14 cellular contexts compared by ENCODE assay signal in the genomic region with DNA sequence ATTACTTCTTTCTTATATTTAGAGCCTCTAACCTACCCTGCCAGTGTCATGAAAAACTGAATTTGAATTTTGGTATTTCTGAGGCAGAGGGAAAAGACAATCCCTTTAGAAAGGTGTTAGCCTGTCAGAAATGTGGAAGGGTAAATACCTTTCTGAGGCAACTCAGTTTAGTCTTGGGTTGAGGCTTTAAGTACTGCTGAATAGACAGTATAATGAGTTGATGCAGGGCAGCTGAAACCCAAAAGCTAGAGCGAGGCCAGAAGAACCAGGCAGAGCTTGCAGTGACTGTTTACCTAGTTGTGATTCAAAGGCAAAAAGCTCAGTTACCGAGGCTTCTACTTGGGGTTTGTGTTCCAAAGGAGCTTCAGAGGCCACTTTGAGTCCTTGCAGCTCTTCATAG. TPM values are rescaled to one million over a fixed set of nuclear protein-coding genes. Genes with fewer than 3 reads are reported as not detected.
DNase-seq lines count a peak whose midpoint lies in the region; ATAC-seq, FAIRE-seq and TF ChIP-seq lines count a peak whose summit lies in the region.
"Had no signal": no experiment of that assay in that cellular context is flagged by ENCODE, and none has a peak within 500 bp of the region (broad histone marks: within the 10 kb centered on the region; RNA-seq: fewer than 3 reads in every experiment).

No MANE protein-coding gene starts in this region.

- TF ChIP-seq RAD21 in HCT116 (IDR thresholded peaks at IDR 0.05; ENCODE audit: low read depth) (no peak), K562 (CRISPR knock-in tag; conservative IDR thresholded peaks at IDR 0.05 in 1 of 2, IDR thresholded peaks at IDR 0.05 in 1 of 2) (no peak)

- DNase-seq in Right ventricle myocardium inferior (ENCODE audit: missing footprints) = no peak
- DNase-seq in cardiac septum (ENCODE audit: low spot score) = no peak
- no peak for DNase-seq in HCT116 (ENCODE audit: low read depth, low spot score)
- no peak for DNase-seq in K562 (ENCODE audit: extremely low read depth in 1 of 4, low spot score in 3 of 4)
- DNase-seq in omental fat pad (ENCODE audit: low spot score) = no peak
- DNase-seq in NCI-H524 (lab: John Stamatoyannopoulos, UW) = no peak
- no peak for DNase-seq in putamen (ENCODE audit: low spot score)
- DNase-seq: 8988T, DMS153 had no signal

- no peaks in the 10 kb centered on the region for H3K4me1 ChIP-seq in HCT116 (ENCODE audit: control insufficient read depth in 1 of 2, insufficient read depth in 2 of 2, low read length in 2 of 2)
- H3K4me1 ChIP-seq in K562 (replicated peaks in 1 of 2; ENCODE audit: control insufficient read depth in 2 of 2, insufficient read depth in 2 of 2, low read length in 2 of 2) = no peaks in the 10 kb centered on the region
- H3K4me1 ChIP-seq: BLaER1, Caco-2 had no signal

- H3K36me3 ChIP-seq in HCT116 (ENCODE audit: control insufficient read depth in 1 of 2, insufficient read depth in 2 of 2, low read length in 2 of 2) = peaks cover 20 to 36% of the 10 kb centered on the region in 2 experiments; a peak in 3 of 4 replicates
- H3K36me3 ChIP-seq in K562 (ENCODE audit: control insufficient read depth, insufficient read depth, low read length) = peaks cover 34% of the 10 kb centered on the region; the same call in 2 of the 3 replicates

- H3K9me2 ChIP-seq in HCT116 (ENCODE audit: insufficient read depth) = no peaks in the 10 kb centered on the region

- H3K9me3 ChIP-seq in HCT116 (ENCODE audit: control insufficient read depth in 1 of 2, insufficient read depth in 1 of 2, low read depth in 1 of 2, low read length in 2 of 2) (no peaks in the 10 kb centered on the region), K562 (replicated peaks; ENCODE audit: control insufficient read depth, insufficient read depth, low read depth, low read length) (no peaks in the 10 kb centered on the region)
- H3K9me3 ChIP-seq: BLaER1, Caco-2 had no signal

- H3K9ac ChIP-seq in HCT116 (ENCODE audit: low read length) (no peak overlapping the region), K562 (ENCODE audit: insufficient read depth in 1 of 2, low read depth in 2 of 2, low read length in 2 of 2) (no peak overlapping the region)
- H3K9ac ChIP-seq: BLaER1 had no signal

- no peak overlapping the region for H2AFZ ChIP-seq in HCT116 (ENCODE audit: low read depth, low read length, poor library complexity, severe bottlenecking)
- no peak overlapping the region for H2AFZ ChIP-seq in K562 (ENCODE audit: low read depth, low read length)
- H2AFZ ChIP-seq: GM23338 had no signal

- H4K20me1 ChIP-seq in HCT116 (ENCODE audit: insufficient read depth) (no peaks in the 10 kb centered on the region), K562 (replicated peaks; ENCODE audit: control insufficient read depth, insufficient read depth, low read length) (no peaks in the 10 kb centered on the region)
- H4K20me1 ChIP-seq: BLaER1 had no signal

- H3K27me3 ChIP-seq in HCT116 (ENCODE audit: insufficient read depth, low read length) = no peaks in the 10 kb centered on the region
- H3K27me3 ChIP-seq in K562 (ENCODE audit: control insufficient read depth in 2 of 2, insufficient read depth in 2 of 2, low read length in 2 of 2) = no peaks in the 10 kb centered on the region
- H3K27me3 ChIP-seq: BLaER1 had no signal

- CTCF ChIA-PET in HCT116 (lab: Charles Lee) = interaction anchor here (1.1 to 4.4 kb wide), 8 partner anchors 20 to 228 kb away, joined by 3 to 27 read pairs (median 4); a partner anchor contains a TSS
- CTCF ChIA-PET in K562 (lab: Yijun Ruan, JAX; ENCODE audit: low intra/inter-chr PET ratio) = interaction anchor here (1.4 to 2.3 kb wide), 4 partner anchors 142 to 227 kb away, joined by 4 to 23 read pairs (median 20); no protein-coding TSS in a partner anchor

- POLR2A ChIA-PET in HCT116 (lab: Charles Lee) (no interaction called here), K562 (lab: Yijun Ruan, JAX) (interaction anchor here (0.5 to 1.2 kb wide), 5 partner anchors 9 to 407 kb away, joined by 3 to 6 read pairs (median 4); no protein-coding TSS in a partner anchor)

- TF ChIP-seq EP300 in K562 (IDR thresholded peaks at IDR 0.05; ENCODE audit: low read length) = no peak

- H3K79me2 ChIP-seq in HCT116 (ENCODE audit: insufficient read depth, low read length) (no peaks in the 10 kb centered on the region), K562 (ENCODE audit: control insufficient read depth, insufficient read depth, low read length) (no peaks in the 10 kb centered on the region)

- no TSS peak for BruUV-seq in HCT116 (replicated peaks; lab: Mats Ljungman, UMichigan)
- BruUV-seq in K562 (replicated peaks; lab: Mats Ljungman, UMichigan) = no TSS peak

- ATAC-seq in Right ventricle myocardium inferior (peak; percentile 9), HCT116 (peak; percentile 25; the same call in 1 of the 2 replicates), K562 (no peak), omental fat pad (ENCODE audit: low FRiP score) (peak; percentile 28)

- 77% methylated on average over 2 of the region's 2 CpGs for WGBS in K562 (ENCODE audit: insufficient coverage, low coverage, missing lambda C conversion rate)

- in situ Hi-C loops in K562 (cut with MboI) = no loop called here

- TF ChIP-seq POLR2A in HCT116 (IDR thresholded peaks at IDR 0.05; ENCODE audit: borderline replicate concordance, extremely low read depth, insufficient read depth, insufficient read length) (no peak), K562 (conservative IDR thresholded peaks at IDR 0.05) (no peak)

- FAIRE-seq in K562 (lab: Jason Lieb, UNC) = no peak

- H3K27ac ChIP-seq in HCT116 (ENCODE audit: low read depth, low read length) (no peak overlapping the region), K562 (ENCODE audit: extremely low read depth, low read depth, low read length) (no peak overlapping the region)
- H3K27ac ChIP-seq: BLaER1, C4-2B had no signal

- no peak overlapping the region for H3K4me3 ChIP-seq in HCT116 (replicated peaks in 1 of 2; ENCODE audit: low read depth in 1 of 2, low read length in 2 of 2)
- no peak overlapping the region for H3K4me3 ChIP-seq in K562
- H3K4me3 ChIP-seq: BLaER1, GM23338 had no signal

- no peak for TF ChIP-seq CTCF in HCT116 (IDR thresholded peaks at IDR 0.05 in 2 of 3, conservative IDR thresholded peaks at IDR 0.05 in 1 of 3; ENCODE audit: borderline replicate concordance in 1 of 3, insufficient read depth in 1 of 3, low read depth in 2 of 3, low read length in 2 of 3)
- no peak for TF ChIP-seq CTCF in K562 (IDR thresholded peaks at IDR 0.05 in 2 of 3, conservative IDR thresholded peaks at IDR 0.05 in 1 of 3; ENCODE audit: insufficient read depth in 2 of 3, low read depth in 1 of 3, low read length in 3 of 3)
- TF ChIP-seq CTCF in omental fat pad (IDR thresholded peaks at IDR 0.05) = no peak

- intact Hi-C loops in Right ventricle myocardium inferior (cut with DNase I) (loop anchor here (2.0 to 10.0 kb wide), 3 partner anchors 143 to 227 kb away; no protein-coding TSS in a partner anchor), cardiac septum (cut with DNase I) (loop anchor here (2.0 kb wide), 2 partner anchors 173 to 227 kb away; no protein-coding TSS in a partner anchor), HCT116 (cut with micrococcal nuclease) (loop anchor here (1.0 kb wide), 3 partner anchors 142 to 227 kb away; no protein-coding TSS in a partner anchor), K562 (cut with micrococcal nuclease) (loop anchor here (1.0 kb wide), 3 partner anchors 143 to 227 kb away; no protein-coding TSS in a partner anchor)

- RAD21 ChIA-PET in HCT116 (lab: Charles Lee; ENCODE audit: low non-redundant PET in 1 of 2, low total read pairs in 2 of 2, uncharacterized antibody in 2 of 2, unreplicated experiment in 2 of 2) = interaction anchor here (0.9 to 1.6 kb wide), 3 partner anchors 65 to 227 kb away, joined by 3 to 5 read pairs (median 4); no protein-coding TSS in a partner anchor

- H3K9me1 ChIP-seq in K562 (ENCODE audit: control insufficient read depth, insufficient read depth, low read length) = no peaks in the 10 kb centered on the region

- H3K4me2 ChIP-seq in HCT116 (ENCODE audit: low read length) = no peak overlapping the region
- H3K4me2 ChIP-seq in K562 (ENCODE audit: insufficient read depth, low read length) = no peak overlapping the region
- H3K4me2 ChIP-seq: BLaER1, GM23338 had no signal

RNA-seq across cellular contexts. Expression of a gene that starts 18.7 kb away (rescaled TPM):
- total RNA-seq in Right ventricle myocardium inferior (11.4 TPM), cardiac septum (5.2 TPM), HCT116 (2021; ENCODE audit: unreplicated experiment) (0.98 TPM), K562 (2014; rRNA removed) (5.1 and 8.8 TPM in 2 replicates), K562 (2014; rRNA removed; fragmentation: Illumina TruSeq; extraction: Trizol) (6.6 and 7.9 TPM in 2 replicates), K562 (2015; rRNA removed; fragmentation: Illumina TruSeq; extraction: Trizol) (6.2 and 8.5 TPM in 2 replicates), K562 (2021) (4.7 and 6.3 TPM in 2 replicates), omental fat pad (1 to 10 TPM in 3 of 4 donors, under 1 TPM in 1; 0.48 to 5.6 (median 1.5) TPM)
- polyA plus RNA-seq in HCT116 (2012) = 0.36 and 0.77 TPM in 2 replicates
- 5.4 and 5.8 TPM in 2 replicates for total RNA-seq in K562 (2011; cell fraction: chromatin; rRNA removed; ENCODE audit: low replicate concordance)
- total RNA-seq in K562 (2011; cell fraction: nucleolus; rRNA removed) = 3.0 and 4.5 TPM in 2 replicates
- total RNA-seq in K562 (2011; cell fraction: nucleoplasm; rRNA removed) = 3.9 and 4.5 TPM in 2 replicates
- polyA plus RNA-seq in K562 (2011; rRNA removed) (4.3 and 8.4 TPM in 2 replicates), K562 (2014; fragmentation: Illumina TruSeq; extraction: Trizol) (7.7 and 7.9 TPM in 2 replicates), K562 (2014; fragmentation: Nextera tagmentation; extraction: Ambion mirVana) (1 to 10 TPM; 7.0 to 9.2 TPM), K562 (2014; rRNA removed) (3.7 and 6.7 TPM in 2 replicates)
- 2.7 and 3.3 TPM in 2 replicates for polyA plus RNA-seq in K562 (2011; cell fraction: cytosol; rRNA removed)
- 4.9 and 5.4 TPM in 2 replicates for polyA plus RNA-seq in K562 (2011; cell fraction: nucleus; rRNA removed)
- polyA plus RNA-seq in K562 (2012) = 5.6 and 9.0 TPM in 2 replicates
- 3.2 and 6.8 TPM in 2 replicates for polyA minus RNA-seq in K562 (2011; rRNA and poly(A)+ RNA removed)
- polyA minus RNA-seq in K562 (2011; cell fraction: cytosol; rRNA and poly(A)+ RNA removed) = 1.7 and 4.8 TPM in 2 replicates
- polyA minus RNA-seq in K562 (2011; cell fraction: nucleus; rRNA and poly(A)+ RNA removed) = 3.2 and 3.6 TPM in 2 replicates
- total RNA-seq: CD8-positive, alpha-beta T cell had no signal

RNA-seq across cellular contexts. Expression of a gene that starts 24.3 kb away (rescaled TPM):
- total RNA-seq in Right ventricle myocardium inferior = 11.7 TPM
- 12.2 TPM for total RNA-seq in cardiac septum
- total RNA-seq in HCT116 (2021; ENCODE audit: unreplicated experiment) = 30.7 TPM
- polyA plus RNA-seq in HCT116 (2012) = 40.9 and 50.7 TPM in 2 replicates
- total RNA-seq in K562 (2011; cell fraction: chromatin; rRNA removed; ENCODE audit: low replicate concordance) = 33.7 and 68.8 TPM in 2 replicates
- 20.2 and 25.4 TPM in 2 replicates for total RNA-seq in K562 (2011; cell fraction: nucleolus; rRNA removed)
- 59.5 and 106 TPM in 2 replicates for total RNA-seq in K562 (2011; cell fraction: nucleoplasm; rRNA removed)
- total RNA-seq in K562 (2014; rRNA removed) = 37.7 and 57.6 TPM in 2 replicates
- total RNA-seq in K562 (2014; rRNA removed; fragmentation: Illumina TruSeq; extraction: Trizol) = 45.8 and 55.9 TPM in 2 replicates
- total RNA-seq in K562 (2015; rRNA removed; fragmentation: Illumina TruSeq; extraction: Trizol) = 35.3 and 35.5 TPM in 2 replicates
- total RNA-seq in K562 (2021) = 19.9 and 23.3 TPM in 2 replicates
- 47.2 and 67.6 TPM in 2 replicates for polyA plus RNA-seq in K562 (2011; rRNA removed)
- 16.7 and 38.7 TPM in 2 replicates for polyA plus RNA-seq in K562 (2011; cell fraction: cytosol; rRNA removed)
- 21.5 and 27.6 TPM in 2 replicates for polyA plus RNA-seq in K562 (2011; cell fraction: nucleus; rRNA removed)
- polyA plus RNA-seq in K562 (2012) = 38.2 and 69.1 TPM in 2 replicates
- 52.3 and 54.1 TPM in 2 replicates for polyA plus RNA-seq in K562 (2014; fragmentation: Illumina TruSeq; extraction: Trizol)
- 100 to 1,000 TPM; 105 to 113 TPM for polyA plus RNA-seq in K562 (2014; fragmentation: Nextera tagmentation; extraction: Ambion mirVana)
- polyA plus RNA-seq in K562 (2014; rRNA removed) = 69.0 and 97.2 TPM in 2 replicates
- 20.1 and 22.2 TPM in 2 replicates for polyA minus RNA-seq in K562 (2011; rRNA and poly(A)+ RNA removed)
- 9.2 and 9.9 TPM in 2 replicates for polyA minus RNA-seq in K562 (2011; cell fraction: cytosol; rRNA and poly(A)+ RNA removed)
- 10.9 and 14.8 TPM in 2 replicates for polyA minus RNA-seq in K562 (2011; cell fraction: nucleus; rRNA and poly(A)+ RNA removed)
- total RNA-seq in omental fat pad = 10 to 100 TPM; 10.7 to 17.0 (median 13.2) TPM

RNA-seq across cellular contexts. Expression of a gene that starts 36.9 kb away (rescaled TPM):
- total RNA-seq in Right ventricle myocardium inferior = 20.2 TPM
- total RNA-seq in cardiac septum = 20.0 TPM
- 14.7 TPM for total RNA-seq in HCT116 (2021; ENCODE audit: unreplicated experiment)
- 7.2 and 10.9 TPM in 2 replicates for polyA plus RNA-seq in HCT116 (2012)
- total RNA-seq in K562 (2011; cell fraction: chromatin; rRNA removed; ENCODE audit: low replicate concordance) = 14.6 and 47.0 TPM in 2 replicates
- 8.0 and 12.2 TPM in 2 replicates for total RNA-seq in K562 (2011; cell fraction: nucleolus; rRNA removed)
- 14.7 and 15.5 TPM in 2 replicates for total RNA-seq in K562 (2011; cell fraction: nucleoplasm; rRNA removed)
- total RNA-seq in K562 (2014; rRNA removed) = 5.9 and 8.0 TPM in 2 replicates
- total RNA-seq in K562 (2014; rRNA removed; fragmentation: Illumina TruSeq; extraction: Trizol) = 14.5 and 16.7 TPM in 2 replicates
- 14.5 and 15.3 TPM in 2 replicates for total RNA-seq in K562 (2015; rRNA removed; fragmentation: Illumina TruSeq; extraction: Trizol)
- total RNA-seq in K562 (2021) = 8.8 and 12.0 TPM in 2 replicates
- 8.7 and 11.9 TPM in 2 replicates for polyA plus RNA-seq in K562 (2011; rRNA removed)
- polyA plus RNA-seq in K562 (2011; cell fraction: cytosol; rRNA removed) = 3.4 and 5.1 TPM in 2 replicates
- 13.2 and 15.3 TPM in 2 replicates for polyA plus RNA-seq in K562 (2011; cell fraction: nucleus; rRNA removed)
- polyA plus RNA-seq in K562 (2012) = 5.0 TPM in 2 replicates
- polyA plus RNA-seq in K562 (2014; fragmentation: Illumina TruSeq; extraction: Trizol) = 8.6 TPM in 2 replicates
- 10 to 100 TPM in 1 of 2 experiments, 1 to 10 TPM in 1; 6.8 to 10.7 TPM for polyA plus RNA-seq in K562 (2014; fragmentation: Nextera tagmentation; extraction: Ambion mirVana)
- 4.6 and 6.1 TPM in 2 replicates for polyA plus RNA-seq in K562 (2014; rRNA removed)
- 60.6 and 67.0 TPM in 2 replicates for polyA minus RNA-seq in K562 (2011; rRNA and poly(A)+ RNA removed)
- 5.5 and 11.5 TPM in 2 replicates for polyA minus RNA-seq in K562 (2011; cell fraction: cytosol; rRNA and poly(A)+ RNA removed)
- polyA minus RNA-seq in K562 (2011; cell fraction: nucleus; rRNA and poly(A)+ RNA removed) = 13.2 and 21.1 TPM in 2 replicates
- total RNA-seq in omental fat pad = 10 to 100 TPM; 20.4 to 47.1 (median 24.4) TPM

RNA-seq across cellular contexts. Expression of a gene that starts 38.7 kb away (rescaled TPM):
- total RNA-seq in Right ventricle myocardium inferior (102 TPM), cardiac septum (115 TPM), HCT116 (2021; ENCODE audit: unreplicated experiment) (64.4 TPM), K562 (2014; rRNA removed) (25.3 and 29.3 TPM in 2 replicates), K562 (2014; rRNA removed; fragmentation: Illumina TruSeq; extraction: Trizol) (11.8 and 14.3 TPM in 2 replicates), K562 (2015; rRNA removed; fragmentation: Illumina TruSeq; extraction: Trizol) (10.0 and 10.8 TPM in 2 replicates), K562 (2021) (24.0 and 34.4 TPM in 2 replicates), omental fat pad (10 to 100 TPM; 40.1 to 68.3 (median 54.8) TPM)
- 26.7 and 27.5 TPM in 2 replicates for polyA plus RNA-seq in HCT116 (2012)
- 35.9 and 58.1 TPM in 2 replicates for total RNA-seq in K562 (2011; cell fraction: chromatin; rRNA removed; ENCODE audit: low replicate concordance)
- total RNA-seq in K562 (2011; cell fraction: nucleolus; rRNA removed) = 28.6 and 29.0 TPM in 2 replicates
- total RNA-seq in K562 (2011; cell fraction: nucleoplasm; rRNA removed) = 30.7 and 32.6 TPM in 2 replicates
- polyA plus RNA-seq in K562 (2011; rRNA removed) (32.8 and 39.6 TPM in 2 replicates), K562 (2014; fragmentation: Illumina TruSeq; extraction: Trizol) (16.3 and 19.8 TPM in 2 replicates), K562 (2014; fragmentation: Nextera tagmentation; extraction: Ambion mirVana) (1 to 10 TPM; 2.8 to 5.5 TPM), K562 (2014; rRNA removed) (19.9 and 29.1 TPM in 2 replicates)
- 15.8 and 25.2 TPM in 2 replicates for polyA plus RNA-seq in K562 (2011; cell fraction: cytosol; rRNA removed)
- polyA plus RNA-seq in K562 (2011; cell fraction: nucleus; rRNA removed) = 51.4 and 57.6 TPM in 2 replicates
- 25.0 and 31.8 TPM in 2 replicates for polyA plus RNA-seq in K562 (2012)
- 32.3 and 32.9 TPM in 2 replicates for polyA minus RNA-seq in K562 (2011; rRNA and poly(A)+ RNA removed)
- polyA minus RNA-seq in K562 (2011; cell fraction: cytosol; rRNA and poly(A)+ RNA removed) = 11.6 and 13.7 TPM in 2 replicates
- 29.9 and 36.3 TPM in 2 replicates for polyA minus RNA-seq in K562 (2011; cell fraction: nucleus; rRNA and poly(A)+ RNA removed)
